Comparison of ENCODE assay signal across 35 cellular contexts in the genomic region with DNA sequence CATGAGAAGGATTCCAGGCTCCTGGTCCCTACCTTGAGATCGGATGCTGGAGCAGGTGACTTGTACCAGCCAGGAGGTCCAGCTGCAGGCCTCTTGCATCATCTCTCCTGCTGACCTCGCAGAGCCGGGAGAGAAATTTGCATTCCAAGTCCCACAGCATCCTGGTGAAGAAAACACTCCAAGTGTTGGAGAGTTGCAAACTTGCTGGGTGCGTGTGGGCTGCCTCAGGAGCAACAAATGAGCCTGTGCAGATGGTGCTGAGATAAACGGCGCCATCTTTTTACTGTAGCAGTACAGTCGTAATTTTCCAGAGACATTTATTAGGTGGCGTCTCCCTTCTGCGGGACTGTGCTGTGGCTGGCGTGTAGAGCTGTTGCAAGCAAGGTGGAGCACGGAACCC. TPM values are rescaled to one million over a fixed set of nuclear protein-coding genes. Genes with fewer than 3 reads are reported as not detected.
"Had no signal": no experiment of that assay in that cellular context is flagged by ENCODE, and none has a peak within 500 bp of the region (broad histone marks: within the 10 kb centered on the region; RNA-seq: fewer than 3 reads in every experiment).

No MANE protein-coding gene starts in this region.

- H3K4me3 ChIP-seq: adrenal gland, ascending aorta, cardiac muscle cell, coronary artery, left lung, lower lobe of right lung, ovary, prostate gland, right atrium auricular region, spleen, testis, uterus had no signal

- H3K27me3 Mint-ChIP-seq: activated CD4-positive, alpha-beta memory T cell treated with anti-CD3 and anti-CD28 coated beads for 36 hours had no signal

- DNase-seq: activated CD4-positive, alpha-beta memory T cell treated with anti-CD3 and anti-CD28 coated beads for 36 hours; activated CD4-positive, alpha-beta T cell treated with anti-CD3 and anti-CD28 coated beads for 48 hours; activated CD8-positive, alpha-beta memory T cell treated with anti-CD3 and anti-CD28 coated beads, Interleukin-2, amount 50 U/mL, for 4 hours; activated naive CD4-positive, alpha-beta T cell treated with anti-CD3 and anti-CD28 coated beads for 36 hours; activated naive CD8-positive, alpha-beta T cell treated with anti-CD3 and anti-CD28 coated beads for 36 hours; activated T-cell treated with anti-CD3 and anti-CD28 coated beads, Interleukin-2, amount 50 U/mL, for 1 hour; adrenal gland; cerebellar nuclear complex; foreskin melanocyte; left lung; lower lobe of right lung; mesenchymal stem cell; ovary; spleen; stimulated activated naive CD4-positive, alpha-beta T cell treated with Interleukin-2 at 50 U/mL for 16 hours; SW 1271; T-helper 9 cell; testis; uterus had no signal

- H3K9me3 Mint-ChIP-seq: activated CD4-positive, alpha-beta memory T cell treated with anti-CD3 and anti-CD28 coated beads for 36 hours; activated naive CD4-positive, alpha-beta T cell treated with anti-CD3 and anti-CD28 coated beads for 36 hours; activated naive CD8-positive, alpha-beta T cell treated with anti-CD3 and anti-CD28 coated beads for 36 hours; activated T-helper 1 cell treated with anti-CD3 and anti-CD28 coated beads, Interleukin-12 subunit alpha, Interleukin-12 subunit beta, Interleukin-2, Interleukin-4 antibody, amounts not matched to agents 30 ng/mL and 10 ng/mL and 1 ng/mL, durations not matched to agents 14 hours and 24 hours and 36 hours; brain; natural killer cell treated with Interleukin-12 subunit alpha and Interleukin-12 subunit beta and Interleukin-15 and Interleukin-18, amount 100 ng/mL, for 72 hours; T-helper 1 cell treated with Interleukin-12 subunit alpha and Interleukin-12 subunit beta and Interleukin-4 antibody, amounts not matched to agents 30 μg/mL and 1 μg/mL, for 36 hours; type B pancreatic cell had no signal

- H3K4me1 Mint-ChIP-seq: activated naive CD8-positive, alpha-beta T cell treated with anti-CD3 and anti-CD28 coated beads for 36 hours had no signal

- H3K27ac Mint-ChIP-seq: activated CD4-positive, alpha-beta memory T cell treated with anti-CD3 and anti-CD28 coated beads for 36 hours; activated naive CD4-positive, alpha-beta T cell treated with anti-CD3 and anti-CD28 coated beads for 36 hours; activated naive CD8-positive, alpha-beta T cell treated with anti-CD3 and anti-CD28 coated beads for 36 hours; activated T-helper 1 cell treated with anti-CD3 and anti-CD28 coated beads, Interleukin-12 subunit alpha, Interleukin-12 subunit beta, Interleukin-2, Interleukin-4 antibody, amounts not matched to agents 30 ng/mL and 10 ng/mL and 1 ng/mL, durations not matched to agents 14 hours and 24 hours and 36 hours; brain; natural killer cell treated with Interleukin-12 subunit alpha and Interleukin-12 subunit beta and Interleukin-15 and Interleukin-18, amount 100 ng/mL, for 72 hours; T-helper 1 cell treated with Interleukin-12 subunit alpha and Interleukin-12 subunit beta and Interleukin-4 antibody, amounts not matched to agents 30 μg/mL and 1 μg/mL, for 36 hours; type B pancreatic cell had no signal

- H3K4me1 ChIP-seq: left lung, prostate gland, uterus had no signal

- H3K36me3 Mint-ChIP-seq: activated CD4-positive, alpha-beta memory T cell treated with anti-CD3 and anti-CD28 coated beads for 36 hours; activated naive CD8-positive, alpha-beta T cell treated with anti-CD3 and anti-CD28 coated beads for 36 hours; brain; natural killer cell treated with Interleukin-12 subunit alpha and Interleukin-12 subunit beta and Interleukin-15 and Interleukin-18, amount 100 ng/mL, for 72 hours; type B pancreatic cell had no signal

- H3K27ac ChIP-seq: adrenal gland, ascending aorta, cardiac muscle cell, coronary artery, left lung, lower lobe of right lung, ovary, prostate gland, right atrium auricular region, spleen, testis, uterus, VCaP had no signal

- H3K27me3 ChIP-seq: adrenal gland, ascending aorta, ovary, right atrium auricular region, testis, uterus had no signal

- ATAC-seq: activated CD4-positive, CD25-positive, alpha-beta regulatory T cell treated with anti-CD3 and anti-CD28 coated beads, Interleukin-2, amount 50 U/mL, for 24 hours; left lung; lower lobe of right lung; natural killer cell treated with Interleukin-12 subunit alpha and Interleukin-12 subunit beta and Interleukin-15 and Interleukin-18, amount 100 ng/mL, for 72 hours had no signal

- H3K36me3 ChIP-seq: adrenal gland, ascending aorta, cardiac muscle cell, left lung, lower lobe of right lung, ovary, prostate gland, right atrium auricular region, spleen, uterus had no signal

- H3K4me3 Mint-ChIP-seq: activated CD4-positive, alpha-beta memory T cell treated with anti-CD3 and anti-CD28 coated beads for 36 hours; activated naive CD4-positive, alpha-beta T cell treated with anti-CD3 and anti-CD28 coated beads for 36 hours; activated naive CD8-positive, alpha-beta T cell treated with anti-CD3 and anti-CD28 coated beads for 36 hours; activated T-helper 1 cell treated with anti-CD3 and anti-CD28 coated beads, Interleukin-12 subunit alpha, Interleukin-12 subunit beta, Interleukin-2, Interleukin-4 antibody, amounts not matched to agents 30 ng/mL and 10 ng/mL and 1 ng/mL, durations not matched to agents 14 hours and 24 hours and 36 hours; brain; natural killer cell treated with Interleukin-12 subunit alpha and Interleukin-12 subunit beta and Interleukin-15 and Interleukin-18, amount 100 ng/mL, for 72 hours; T-helper 1 cell treated with Interleukin-12 subunit alpha and Interleukin-12 subunit beta and Interleukin-4 antibody, amounts not matched to agents 30 μg/mL and 1 μg/mL, for 36 hours; type B pancreatic cell had no signal

RNA-seq across cellular contexts. Expression of a gene that starts 52.5 kb away (rescaled TPM):
- total RNA-seq: activated CD4-positive, alpha-beta memory T cell treated with anti-CD3 and anti-CD28 coated beads for 36 hours; activated CD8-positive, alpha-beta memory T cell treated with anti-CD3 and anti-CD28 coated beads for 36 hours; activated naive CD4-positive, alpha-beta T cell treated with anti-CD3 and anti-CD28 coated beads for 36 hours; activated naive CD8-positive, alpha-beta T cell treated with anti-CD3 and anti-CD28 coated beads for 36 hours; activated T-helper 1 cell treated with anti-CD3 and anti-CD28 coated beads, Interleukin-12 subunit alpha, Interleukin-12 subunit beta, Interleukin-2, Interleukin-4 antibody, amounts not matched to agents 30 ng/mL and 10 ng/mL and 1 ng/mL, durations not matched to agents 14 hours and 24 hours and 36 hours; ascending aorta; endothelial cell of umbilical vein; glomerular endothelial cell; lower lobe of right lung; myocyte; natural killer cell treated with Interleukin-12 subunit alpha and Interleukin-12 subunit beta and Interleukin-15 and Interleukin-18, amount 100 ng/mL, for 72 hours; ovary; prostate gland had no signal
